ENCODE assay signal across 27 cellular contexts in the genomic region with DNA sequence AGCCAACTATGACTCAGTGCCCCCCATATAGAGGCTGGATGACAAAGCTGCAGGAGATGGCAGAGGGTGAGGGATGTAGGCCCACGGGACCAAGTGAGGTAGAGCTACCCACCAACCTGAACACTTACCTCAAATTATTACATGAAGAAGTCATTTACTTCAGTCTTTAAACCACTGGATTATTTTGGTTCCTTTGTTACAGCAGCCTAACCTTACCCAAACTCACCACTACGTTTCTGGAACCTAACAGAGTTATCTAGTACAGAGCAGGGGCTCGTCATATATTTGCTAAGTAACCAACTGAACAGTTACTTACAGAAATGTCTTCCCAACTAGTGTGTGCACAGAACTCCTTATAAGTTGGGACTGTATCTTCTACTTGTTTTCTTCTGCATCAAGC.
"Had no signal": no experiment of that assay in that cellular context is flagged by ENCODE, and none has a peak within 500 bp of the region (broad histone marks: within the 10 kb centered on the region; RNA-seq: fewer than 3 reads in every experiment).

No MANE protein-coding gene starts in this region.

- H3K36me3 ChIP-seq: heart right ventricle, left ventricle myocardium inferior, sigmoid colon, spleen, stomach, thyroid gland, transverse colon, uterus had no signal

- H3K79me2 ChIP-seq: hepatocyte, parathyroid adenoma had no signal

- DNase-seq: heart right ventricle; islet precursor cell; left ventricle myocardium inferior; midbrain; mucosa of descending colon; naive thymus-derived CD4-positive, alpha-beta T cell; retina; right cardiac atrium; sigmoid colon; small intestine; spleen; stimulated activated CD4-positive, alpha-beta T cell treated with anti-CD3 and anti-CD28 coated beads, Interleukin-1b, Interleukin-23, amount 100 ng/mL, for 48 hours; stimulated activated CD4-positive, alpha-beta T cell treated with anti-CD3 and anti-CD28 coated beads, Interleukin-2, amount 100 ng/mL, for 48 hours; stimulated activated CD4-positive, alpha-beta T cell treated with anti-CD3 and anti-CD28 coated beads, Interleukin-4, amount 100 ng/mL, for 4 hours; stimulated activated CD8-positive, alpha-beta memory T cell treated with anti-CD3 and anti-CD28 coated beads, Interleukin-4, amount 100 ng/mL, for 48 hours; stimulated activated naive CD8-positive, alpha-beta T cell treated with anti-CD3 and anti-CD28 coated beads, Interleukin-15, Interleukin-2, amounts not matched to agents 100 U/mL and 50 U/mL, for 24 hours; stomach; testis; thyroid gland; transverse colon; uterus had no signal

- H3K9ac ChIP-seq: parathyroid adenoma had no signal

- H3K4me3 Mint-ChIP-seq: naive thymus-derived CD4-positive, alpha-beta T cell; natural killer cell treated with Interleukin-12 subunit alpha and Interleukin-12 subunit beta and Interleukin-15 and Interleukin-18, amount 100 ng/mL, for 72 hours; stimulated activated memory B cell treated with anti-CD40 and anti-IgM and Interleukin-4, amounts not matched to agents 10 μg/mL and 1 μg/mL and 100 μg/mL, for 72 hours had no signal

- H3K27ac Mint-ChIP-seq: naive thymus-derived CD4-positive, alpha-beta T cell; natural killer cell treated with Interleukin-12 subunit alpha and Interleukin-12 subunit beta and Interleukin-15 and Interleukin-18, amount 100 ng/mL, for 72 hours; progenitor cell of endocrine pancreas; stimulated activated memory B cell treated with anti-CD40 and anti-IgM and Interleukin-4, amounts not matched to agents 10 μg/mL and 1 μg/mL and 100 μg/mL, for 72 hours had no signal

- H3K4me3 ChIP-seq: heart right ventricle, hepatocyte, left ventricle myocardium inferior, lung, mucosa of descending colon, sigmoid colon, spleen, stomach, testis, thyroid gland, transverse colon, uterus had no signal

- H3K4me1 Mint-ChIP-seq: naive thymus-derived CD4-positive, alpha-beta T cell; stimulated activated memory B cell treated with anti-CD40 and anti-IgM and Interleukin-4, amounts not matched to agents 10 μg/mL and 1 μg/mL and 100 μg/mL, for 72 hours had no signal

- H3K27ac ChIP-seq: heart right ventricle, hepatocyte, left ventricle myocardium inferior, parathyroid adenoma, sigmoid colon, spleen, stomach, testis, thyroid gland, transverse colon, uterus had no signal

- H3K9me3 ChIP-seq: mucosa of descending colon, sigmoid colon, testis, thyroid gland, transverse colon, uterus had no signal

- H3K4me1 ChIP-seq: heart right ventricle, left ventricle myocardium inferior, parathyroid adenoma, sigmoid colon, spleen, stomach, testis, thyroid gland, transverse colon, uterus had no signal

- H3K27me3 Mint-ChIP-seq: natural killer cell treated with Interleukin-12 subunit alpha and Interleukin-12 subunit beta and Interleukin-15 and Interleukin-18, amount 100 ng/mL, for 72 hours; progenitor cell of endocrine pancreas; stimulated activated memory B cell treated with anti-CD40 and anti-IgM and Interleukin-4, amounts not matched to agents 10 μg/mL and 1 μg/mL and 100 μg/mL, for 72 hours had no signal

- H3K4me2 ChIP-seq: hepatocyte had no signal

- H3K27me3 ChIP-seq: hepatocyte, sigmoid colon, stomach, testis, thyroid gland, transverse colon, uterus had no signal

- FAIRE-seq: small intestine had no signal

- H2AFZ ChIP-seq: hepatocyte, parathyroid adenoma had no signal

- H3K36me3 Mint-ChIP-seq: naive thymus-derived CD4-positive, alpha-beta T cell; natural killer cell treated with Interleukin-12 subunit alpha and Interleukin-12 subunit beta and Interleukin-15 and Interleukin-18, amount 100 ng/mL, for 72 hours; stimulated activated memory B cell treated with anti-CD40 and anti-IgM and Interleukin-4, amounts not matched to agents 10 μg/mL and 1 μg/mL and 100 μg/mL, for 72 hours had no signal
